Comparison of ENCODE assay signal across 27 cellular contexts in the genomic region with DNA sequence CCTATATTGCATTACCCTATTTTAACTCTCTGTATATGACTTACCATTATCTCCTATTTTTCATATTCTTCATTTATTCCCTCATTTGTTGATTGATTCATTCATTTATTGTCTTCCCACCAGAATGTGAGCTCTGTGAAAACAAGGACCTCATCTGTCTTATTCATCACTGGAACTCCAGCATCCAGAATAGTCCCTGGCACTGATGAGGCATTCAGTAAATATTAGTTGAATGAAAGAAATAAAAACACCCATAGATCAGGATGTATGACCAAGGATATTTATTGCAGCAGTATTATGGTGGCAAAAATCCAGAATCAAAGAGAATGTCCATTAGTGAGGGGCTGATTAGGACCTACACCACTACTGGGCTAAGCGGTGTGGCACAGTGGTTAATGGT.
"Had no signal": no experiment of that assay in that cellular context is flagged by ENCODE, and none has a peak within 500 bp of the region (broad histone marks: within the 10 kb centered on the region; RNA-seq: fewer than 3 reads in every experiment).

No MANE protein-coding gene starts in this region.

- H2AFZ ChIP-seq: hepatocyte had no signal

- H3K9me3 ChIP-seq: pancreas, prostate gland, stomach, testis, thyroid gland, transverse colon, upper lobe of left lung, vagina had no signal

- H3K9me3 Mint-ChIP-seq: naive thymus-derived CD8-positive, alpha-beta T cell; stimulated activated memory B cell treated with anti-CD40 and anti-IgM and Interleukin-4, amounts not matched to agents 10 μg/mL and 1 μg/mL and 100 μg/mL, for 72 hours had no signal

- DNase-seq: islet precursor cell; left ventricle myocardium inferior; naive thymus-derived CD8-positive, alpha-beta T cell; nucleus accumbens; pancreas; posterior cingulate gyrus; retina; right cardiac atrium; small intestine; stimulated activated CD4-positive, alpha-beta T cell treated with anti-CD3 and anti-CD28 coated beads, Interleukin-1b, Interleukin-23, amount 100 ng/mL, for 48 hours; stimulated activated CD4-positive, alpha-beta T cell treated with anti-CD3 and anti-CD28 coated beads, Interleukin-2, amount 100 ng/mL, for 48 hours; stimulated activated CD4-positive, alpha-beta T cell treated with anti-CD3 and anti-CD28 coated beads, Interleukin-4, amount 100 ng/mL, for 4 hours; stimulated activated CD8-positive, alpha-beta memory T cell treated with anti-CD3 and anti-CD28 coated beads, Interleukin-4, amount 100 ng/mL, for 48 hours; stimulated activated naive CD8-positive, alpha-beta T cell treated with anti-CD3 and anti-CD28 coated beads, Interleukin-15, Interleukin-2, amounts not matched to agents 100 U/mL and 50 U/mL, for 24 hours; stomach; testis; thyroid gland; transverse colon; upper lobe of left lung had no signal

- H3K27ac Mint-ChIP-seq: naive thymus-derived CD8-positive, alpha-beta T cell; stimulated activated memory B cell treated with anti-CD40 and anti-IgM and Interleukin-4, amounts not matched to agents 10 μg/mL and 1 μg/mL and 100 μg/mL, for 72 hours had no signal

- H3K4me1 ChIP-seq: prostate gland, testis had no signal

- H3K4me3 Mint-ChIP-seq: naive thymus-derived CD8-positive, alpha-beta T cell; nephron; neural crest cell; stimulated activated memory B cell treated with anti-CD40 and anti-IgM and Interleukin-4, amounts not matched to agents 10 μg/mL and 1 μg/mL and 100 μg/mL, for 72 hours had no signal

- H3K36me3 ChIP-seq: left ventricle myocardium inferior, pancreas, prostate gland, stomach, thyroid gland, transverse colon, upper lobe of left lung, vagina had no signal

- H3K4me3 ChIP-seq: hepatocyte, left ventricle myocardium inferior, lung, pancreas, prostate gland, stomach, testis, thyroid gland, transverse colon, upper lobe of left lung, vagina had no signal

- H3K27ac ChIP-seq: hepatocyte, left ventricle myocardium inferior, pancreas, prostate gland, stomach, testis, thyroid gland, transverse colon, upper lobe of left lung, vagina had no signal

- H3K4me2 ChIP-seq: hepatocyte had no signal

- H3K36me3 Mint-ChIP-seq: naive thymus-derived CD8-positive, alpha-beta T cell; stimulated activated memory B cell treated with anti-CD40 and anti-IgM and Interleukin-4, amounts not matched to agents 10 μg/mL and 1 μg/mL and 100 μg/mL, for 72 hours had no signal

- H3K4me1 Mint-ChIP-seq: stimulated activated memory B cell treated with anti-CD40 and anti-IgM and Interleukin-4, amounts not matched to agents 10 μg/mL and 1 μg/mL and 100 μg/mL, for 72 hours had no signal

- H3K27me3 ChIP-seq: hepatocyte, pancreas, stomach, testis, thyroid gland, transverse colon, upper lobe of left lung, vagina had no signal

- ATAC-seq: naive thymus-derived CD8-positive, alpha-beta T cell; pancreas; right cardiac atrium; sciatic nerve; stimulated activated memory B cell treated with anti-CD40 and anti-IgM and Interleukin-4, amounts not matched to agents 10 μg/mL and 1 μg/mL and 100 μg/mL, for 72 hours; stimulated activated naive CD8-positive, alpha-beta T cell treated with anti-CD3 and anti-CD28 coated beads, Interleukin-15, Interleukin-2, amounts not matched to agents 100 U/mL and 50 U/mL, for 24 hours had no signal
